ENCODE assay signal across 1 cellular context in genomic region chr5:6717247-6717646, GRCh38.
TF ChIP-seq lines count a peak whose summit lies in the region.

No MANE protein-coding gene starts in this region.

TF ChIP-seq in endothelial cell of umbilical vein, 7 proteins besides CTCF, POLR2A, EP300 and RAD21:
- no peak for TF ChIP-seq GATA2 (IDR thresholded peaks at IDR 0.05; ENCODE audit: insufficient read depth, insufficient read length, low read depth, low read length)
